8 cellular contexts compared by ENCODE assay signal in genomic region chr13:113275387-113275786, GRCh38. TPM values are rescaled to one million over a fixed set of nuclear protein-coding genes. Genes with fewer than 3 reads are reported as not detected.
DNase-seq lines count a peak whose midpoint lies in the region; ATAC-seq, FAIRE-seq and TF ChIP-seq lines count a peak whose summit lies in the region.

No MANE protein-coding gene starts in this region.

- H3K9ac ChIP-seq in H9 (ENCODE audit: extremely low read depth, insufficient read length, low read length) (no peak overlapping the region), OCI-LY1 (ENCODE audit: low read length) (no peak overlapping the region), keratinocyte (ENCODE audit: control insufficient read depth, extremely low read depth, insufficient read depth, low read length) (no peak overlapping the region)

- H3K23me2 ChIP-seq in H9 (ENCODE audit: insufficient read length, low read depth, low read length, poor library complexity, severe bottlenecking), result no peaks in the 10 kb centered on the region

- H2AK5ac ChIP-seq in H9 (ENCODE audit: insufficient read length, low read length), result no peak overlapping the region

- no peak overlapping the region for H2BK5ac ChIP-seq in H9 (ENCODE audit: insufficient read length, low read length)

- H3K23ac ChIP-seq in H9 (ENCODE audit: insufficient read length, low read depth, low read length), result no peak overlapping the region

- DNase-seq in CD8-positive, alpha-beta T cell, result peak in 5 of 7 experiments; percentile 7 to 54 (median 36)
- DNase-seq in H9, result peak; percentile 62
- DNase-seq in amniotic epithelial cell (ENCODE audit: low read depth), result peak; percentile 55
- DNase-seq in keratinocyte (ENCODE audit: low read depth, low spot score), result no peak
- DNase-seq in stimulated activated naive B cell treated with anti-CD40 and anti-IgM and Interleukin-4, amounts not matched to agents 10 μg/mL and 1 μg/mL and 100 μg/mL, for 72 hours, result no peak

- dilution Hi-C loops in keratinocyte (cut with MboI; ENCODE audit: extremely low pct_ligation_motif_present, low sequenced_read_pairs), result no loop called here

- H3K4me2 ChIP-seq in H9 (ENCODE audit: insufficient read depth, insufficient read length, low read length), result no peak overlapping the region
- peak overlapping the region; percentile 13; the same call in 1 of the 2 replicates for H3K4me2 ChIP-seq in OCI-LY1 (ENCODE audit: low read length)
- H3K4me2 ChIP-seq in keratinocyte (ENCODE audit: control insufficient read depth, extremely low read depth, insufficient read depth, low read depth, low read length), result no peak overlapping the region

- H3K27ac ChIP-seq in CD8-positive, alpha-beta T cell (ENCODE audit: low read depth, low read length), result no peak overlapping the region
- no peak overlapping the region for H3K27ac ChIP-seq in H9 (ENCODE audit: insufficient read length, low read depth, low read length)
- H3K27ac ChIP-seq in OCI-LY1 (ENCODE audit: low read depth, low read length, poor library complexity, severe bottlenecking), result no peak overlapping the region
- H3K27ac ChIP-seq in keratinocyte (ENCODE audit: control insufficient read depth, insufficient read depth, low read length), result no peak overlapping the region

- ATAC-seq in CD8-positive, alpha-beta T cell, result peak; percentile 57
- peak; percentile 74 to 82 for ATAC-seq in stimulated activated naive B cell treated with anti-CD40 and anti-IgM and Interleukin-4, amounts not matched to agents 10 μg/mL and 1 μg/mL and 100 μg/mL, for 72 hours (replicated peaks)
- ATAC-seq in HG03571 (IDR thresholded peaks at IDR 0.05; ENCODE audit: unreplicated experiment), result no peak
- ATAC-seq in HG02763 (IDR thresholded peaks at IDR 0.05; ENCODE audit: unreplicated experiment), result no peak

- peak; percentile 84 for FAIRE-seq in keratinocyte (lab: Jason Lieb, UNC)

- H3K27me3 Mint-ChIP-seq in CD8-positive, alpha-beta T cell (ENCODE audit: low read depth), result peaks cover 7% of the 10 kb centered on the region
- H3K27me3 Mint-ChIP-seq in H9 (ENCODE audit: low read depth), result no peaks in the 10 kb centered on the region
- peaks cover 9 to 27% of the 10 kb centered on the region in 2 donors for H3K27me3 Mint-ChIP-seq in stimulated activated naive B cell treated with anti-CD40 and anti-IgM and Interleukin-4, amounts not matched to agents 10 μg/mL and 1 μg/mL and 100 μg/mL, for 72 hours

- H3K9me1 ChIP-seq in keratinocyte (ENCODE audit: control insufficient read depth, extremely low read depth, insufficient read depth, low read length), result no peaks in the 10 kb centered on the region

- no peak overlapping the region for H2BK15ac ChIP-seq in H9 (ENCODE audit: low read depth, low read length)

- H3K36me3 ChIP-seq in CD8-positive, alpha-beta T cell (ENCODE audit: insufficient read depth, low read length), result no peaks in the 10 kb centered on the region
- H3K36me3 ChIP-seq in OCI-LY1 (ENCODE audit: insufficient read depth, low read length) (no peaks in the 10 kb centered on the region), keratinocyte (ENCODE audit: control insufficient read depth in 2 of 2, extremely low read depth in 1 of 2, insufficient read depth in 2 of 2, low read length in 2 of 2) (peaks cover 0 to 4% of the 10 kb centered on the region in 2 experiments)

- H3K4me1 ChIP-seq in CD8-positive, alpha-beta T cell (ENCODE audit: insufficient read depth, low read length), result peaks cover 8% of the 10 kb centered on the region
- H3K4me1 ChIP-seq in H9 (ENCODE audit: insufficient read depth, low read length) (no peaks in the 10 kb centered on the region), OCI-LY1 (ENCODE audit: insufficient read depth, low read length, severe bottlenecking) (peaks cover 4% of the 10 kb centered on the region), keratinocyte (ENCODE audit: control insufficient read depth, extremely low read depth, insufficient read depth, low read length) (peaks cover 19% of the 10 kb centered on the region)

- H3K4ac ChIP-seq in H9 (ENCODE audit: low read depth, low read length), result no peak overlapping the region

- no peaks in the 10 kb centered on the region for H3K27me3 ChIP-seq in CD8-positive, alpha-beta T cell (ENCODE audit: insufficient read depth, low read length)
- H3K27me3 ChIP-seq in H9 (ENCODE audit: insufficient read depth, low read length), result no peaks in the 10 kb centered on the region
- no peaks in the 10 kb centered on the region for H3K27me3 ChIP-seq in OCI-LY1 (ENCODE audit: insufficient read depth, low read length)
- no peaks in the 10 kb centered on the region for H3K27me3 ChIP-seq in keratinocyte (ENCODE audit: control insufficient read depth, extremely low read depth, insufficient read depth, low read length)

- H3K36me3 Mint-ChIP-seq in CD8-positive, alpha-beta T cell, result peaks cover 5% of the 10 kb centered on the region
- H3K36me3 Mint-ChIP-seq in H9 (ENCODE audit: insufficient read depth in 1 of 3, low read depth in 3 of 3), result peaks cover 0 to 11% (median 5%) of the 10 kb centered on the region in 3 experiments; a peak in 3 of 7 replicates
- peaks cover 14 to 24% of the 10 kb centered on the region in 2 donors for H3K36me3 Mint-ChIP-seq in stimulated activated naive B cell treated with anti-CD40 and anti-IgM and Interleukin-4, amounts not matched to agents 10 μg/mL and 1 μg/mL and 100 μg/mL, for 72 hours

- H3K4me1 Mint-ChIP-seq in CD8-positive, alpha-beta T cell (ENCODE audit: low read depth), result peaks cover 5% of the 10 kb centered on the region
- peaks cover 0 to 8% of the 10 kb centered on the region in 2 experiments; a peak in 1 of 4 replicates for H3K4me1 Mint-ChIP-seq in H9
- H3K4me1 Mint-ChIP-seq in stimulated activated naive B cell treated with anti-CD40 and anti-IgM and Interleukin-4, amounts not matched to agents 10 μg/mL and 1 μg/mL and 100 μg/mL, for 72 hours, result peaks cover 0 to 6% of the 10 kb centered on the region in 2 donors

- no peaks in the 10 kb centered on the region for H3K79me1 ChIP-seq in H9 (ENCODE audit: insufficient read depth, low read depth, low read length, poor library complexity, severe bottlenecking)

- H3K9me3 ChIP-seq in CD8-positive, alpha-beta T cell (ENCODE audit: low read length), result no peaks in the 10 kb centered on the region
- H3K9me3 ChIP-seq in H9 (ENCODE audit: control insufficient read depth, low read depth, low read length) (no peaks in the 10 kb centered on the region), OCI-LY1 (ENCODE audit: low read length) (no peaks in the 10 kb centered on the region), keratinocyte (ENCODE audit: control insufficient read depth, low read depth, low read length) (no peaks in the 10 kb centered on the region)

- H3K56ac ChIP-seq in H9 (ENCODE audit: insufficient read length, low read depth, low read length), result no peak overlapping the region

- H4K91ac ChIP-seq in H9 (ENCODE audit: insufficient read length, low read depth, low read length), result no peak overlapping the region

- no peak overlapping the region for H3K4me3 ChIP-seq in CD8-positive, alpha-beta T cell (ENCODE audit: low read depth, low read length)
- H3K4me3 ChIP-seq in OCI-LY1 (ENCODE audit: low read depth, low read length, poor library complexity, severe bottlenecking), result no peak overlapping the region
- no peak overlapping the region for H3K4me3 ChIP-seq in keratinocyte (ENCODE audit: control insufficient read depth in 2 of 3, extremely low read depth in 1 of 3, insufficient read depth in 2 of 3, low read depth in 1 of 3, low read length in 3 of 3)

- H3K9me2 ChIP-seq in OCI-LY1 (ENCODE audit: low read depth, low read length), result no peaks in the 10 kb centered on the region

- H3K79me2 ChIP-seq in H9 (ENCODE audit: insufficient read depth, low read length) (no peaks in the 10 kb centered on the region), OCI-LY1 (ENCODE audit: insufficient read depth, low read length) (no peaks in the 10 kb centered on the region), keratinocyte (ENCODE audit: control insufficient read depth, insufficient read depth, low read length) (no peaks in the 10 kb centered on the region)

- no peak overlapping the region for H4K5ac ChIP-seq in H9 (ENCODE audit: insufficient read length, low read depth, low read length)

- H3K18ac ChIP-seq in H9 (ENCODE audit: insufficient read length, low read depth, low read length), result no peak overlapping the region

- H2BK20ac ChIP-seq in H9 (ENCODE audit: low read depth, low read length, poor library complexity, severe bottlenecking), result no peak overlapping the region

- WGBS in H9 (ENCODE audit: extremely low coverage, insufficient read length, low lambda C conversion rate), result no CpG with 5 or more reads among the region's 3 CpGs

- no peak overlapping the region for H3K27ac Mint-ChIP-seq in CD8-positive, alpha-beta T cell
- no peak overlapping the region; a peak in 1 of 7 replicates for H3K27ac Mint-ChIP-seq in H9
- no peak overlapping the region for H3K27ac Mint-ChIP-seq in stimulated activated naive B cell treated with anti-CD40 and anti-IgM and Interleukin-4, amounts not matched to agents 10 μg/mL and 1 μg/mL and 100 μg/mL, for 72 hours

- intact Hi-C loops in CD8-positive, alpha-beta T cell (cut with DNase I, micrococcal nuclease), result loop anchor here in 1 of 2 experiments (1.0 to 2.0 kb wide), 2 partner anchors 119 to 287 kb away; no protein-coding TSS in a partner anchor

- H3K4me3 Mint-ChIP-seq in CD8-positive, alpha-beta T cell, result no peak overlapping the region
- H3K4me3 Mint-ChIP-seq in H9, result no peak overlapping the region
- H3K4me3 Mint-ChIP-seq in stimulated activated naive B cell treated with anti-CD40 and anti-IgM and Interleukin-4, amounts not matched to agents 10 μg/mL and 1 μg/mL and 100 μg/mL, for 72 hours, result no peak overlapping the region

- no peak overlapping the region for H4K8ac ChIP-seq in H9 (replicated peaks; ENCODE audit: insufficient read length, low read depth, low read length)

- no peak overlapping the region for H2BK12ac ChIP-seq in H9 (ENCODE audit: insufficient read length, low read depth, low read length)

- no peaks in the 10 kb centered on the region; the same call in 1 of the 2 replicates for H3F3A ChIP-seq in OCI-LY1 (ENCODE audit: insufficient read depth, low read length)

- H2AFZ ChIP-seq in H9 (ENCODE audit: low read length), result no peak overlapping the region
- no peak overlapping the region for H2AFZ ChIP-seq in OCI-LY1 (ENCODE audit: low read length)
- no peak overlapping the region for H2AFZ ChIP-seq in keratinocyte (ENCODE audit: control insufficient read depth, low read length)

- no peak overlapping the region for H3T11ph ChIP-seq in H9 (ENCODE audit: low read length)

- H3K14ac ChIP-seq in H9 (ENCODE audit: insufficient read depth, low read length), result no peak overlapping the region

- peak; percentile 34 for TF ChIP-seq CTCF in CD8-positive, alpha-beta T cell (IDR thresholded peaks at IDR 0.05)
- peak; percentile 78 for TF ChIP-seq CTCF in H9 (conservative IDR thresholded peaks at IDR 0.05)
- peak; percentile 80 for TF ChIP-seq CTCF in OCI-LY1 (IDR thresholded peaks at IDR 0.05; ENCODE audit: low read length)
- peak; percentile 43 to 57 (median 56) for TF ChIP-seq CTCF in keratinocyte (optimal IDR thresholded peaks at IDR 0.05 in 1 of 3, IDR thresholded peaks at IDR 0.05 in 1 of 3, conservative IDR thresholded peaks at IDR 0.05 in 1 of 3; ENCODE audit: extremely low read depth in 1 of 3, insufficient read depth in 2 of 3, low read length in 3 of 3)

- H3K9me3 Mint-ChIP-seq in CD8-positive, alpha-beta T cell, result no peaks in the 10 kb centered on the region
- peaks cover 8% of the 10 kb centered on the region in 2 experiments for H3K9me3 Mint-ChIP-seq in H9
- no peaks in the 10 kb centered on the region for H3K9me3 Mint-ChIP-seq in stimulated activated naive B cell treated with anti-CD40 and anti-IgM and Interleukin-4, amounts not matched to agents 10 μg/mL and 1 μg/mL and 100 μg/mL, for 72 hours

- POLR2A ChIA-PET in CD8-positive, alpha-beta T cell (lab: Charles Lee), result no interaction called here

- CTCF ChIA-PET in CD8-positive, alpha-beta T cell (lab: Charles Lee), result interaction anchor here (0.7 kb wide), 1 partner anchor 115 kb away, joined by 4 read pairs; no protein-coding TSS in a partner anchor

- H4K20me1 ChIP-seq in H9 (ENCODE audit: control insufficient read depth, insufficient read depth, insufficient read length) (no peaks in the 10 kb centered on the region), OCI-LY1 (ENCODE audit: insufficient read depth, low read length) (no peaks in the 10 kb centered on the region), keratinocyte (ENCODE audit: control insufficient read depth, extremely low read depth, insufficient read depth, low read length) (no peaks in the 10 kb centered on the region)

- H2BK120ac ChIP-seq in H9 (ENCODE audit: low read depth, low read length, poor library complexity, severe bottlenecking), result no peak overlapping the region

RNA-seq across cellular contexts. Expression of gene LAMP1, which starts 21.7 kb away (rescaled TPM):
- 10 to 100 TPM; 84.8 to 87.5 TPM for total RNA-seq in CD8-positive, alpha-beta T cell
- total RNA-seq in H9 (2021), result 131 and 139 TPM in 2 replicates
- polyA plus RNA-seq in keratinocyte, result 202 to 251 TPM (median 232 TPM) in 3 replicates
- polyA plus RNA-seq in keratinocyte (2011; ENCODE audit: low read depth), result 126 TPM
- 129 and 132 TPM in 2 replicates for polyA plus RNA-seq in keratinocyte (2011; cell fraction: cytosol; rRNA removed)
- polyA plus RNA-seq in keratinocyte (2011; cell fraction: nucleus; rRNA removed), result 514 and 524 TPM in 2 replicates
- polyA plus RNA-seq in keratinocyte (2012; ENCODE audit: low replicate concordance), result 268 and 311 TPM in 2 replicates
- 111 to 194 TPM (median 170 TPM) in 3 replicates for polyA minus RNA-seq in keratinocyte
- polyA minus RNA-seq in keratinocyte (2011; cell fraction: cytosol; rRNA and poly(A)+ RNA removed), result 175 TPM
- 272 and 353 TPM in 2 replicates for polyA minus RNA-seq in keratinocyte (2011; cell fraction: nucleus; rRNA and poly(A)+ RNA removed)

Comparison
In these comparisons a context has a peak if more than half of its experiments do, and no peak if none do; other contexts are left out.
1. ATAC-seq: peak in CD8-positive, alpha-beta T cell (single experiment) and stimulated activated naive B cell treated with anti-CD40 and anti-IgM and Interleukin-4, amounts not matched to agents 10 μg/mL and 1 μg/mL and 100 μg/mL, for 72 hours (2 of 2); none in HG03571 (single experiment) and HG02763 (single experiment).
2. DNase-seq: peak in CD8-positive, alpha-beta T cell (5 of 7), H9 (single experiment) and amniotic epithelial cell (single experiment); none in keratinocyte (single experiment) and stimulated activated naive B cell treated with anti-CD40 and anti-IgM and Interleukin-4, amounts not matched to agents 10 μg/mL and 1 μg/mL and 100 μg/mL, for 72 hours (single experiment).
3. Peak in every context shown above with its lines, with median percentiles within 50 percentile points of each other: CTCF ChIP-seq.